10 cellular contexts compared by ENCODE assay signal in the genomic region with DNA sequence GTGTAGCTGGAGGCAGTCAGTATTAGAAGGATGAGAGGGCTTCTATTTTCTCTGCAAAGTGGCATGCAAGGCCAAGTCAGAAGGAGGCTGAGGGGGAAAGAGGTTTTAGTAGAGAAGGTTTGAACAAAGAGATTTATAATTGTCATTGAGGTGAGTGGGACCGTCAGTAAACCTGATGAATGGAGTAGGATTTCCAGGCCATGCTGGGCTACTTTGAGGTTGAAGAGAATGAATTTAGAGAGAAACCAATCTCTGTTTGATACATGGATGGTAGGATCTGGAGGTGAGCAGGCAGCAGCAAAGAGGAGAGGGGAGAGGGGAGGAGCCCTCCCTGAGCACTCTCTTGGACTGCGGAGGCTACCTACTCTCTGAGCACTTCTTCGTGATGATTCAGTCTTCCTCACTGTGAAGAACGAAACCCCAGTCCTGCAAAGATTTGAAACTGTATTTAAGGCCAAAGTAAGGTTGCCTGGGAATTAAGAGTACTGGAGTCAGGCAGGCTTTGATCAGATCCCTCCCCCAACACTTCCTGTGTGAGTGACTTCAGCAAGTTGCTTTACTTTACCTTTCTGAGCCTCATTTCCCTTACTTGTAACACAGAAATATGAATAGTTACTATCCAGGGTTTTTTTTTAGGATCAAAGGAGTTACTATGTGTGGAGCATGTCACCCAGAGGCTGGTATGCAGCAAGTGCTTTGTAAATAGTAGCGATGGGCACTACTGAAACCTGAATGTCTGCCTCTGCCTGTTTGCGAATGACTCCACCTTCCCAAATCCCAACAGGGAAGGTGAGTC.
DNase-seq lines count a peak whose midpoint lies in the region; ATAC-seq, FAIRE-seq and TF ChIP-seq lines count a peak whose summit lies in the region.
"Had no signal": no experiment of that assay in that cellular context is flagged by ENCODE, and none has a peak within 500 bp of the region (broad histone marks: within the 10 kb centered on the region; RNA-seq: fewer than 3 reads in every experiment).

No MANE protein-coding gene starts in this region.

- H3K27ac Mint-ChIP-seq in Caco-2 (ENCODE audit: unreplicated experiment) = peak overlapping the region; percentile 97
- peak overlapping the region; percentile 66 to 74 for H3K27ac Mint-ChIP-seq in natural killer cell

- no peak for TF ChIP-seq POLR2A in breast epithelium (IDR thresholded peaks at IDR 0.05)
- TF ChIP-seq POLR2A in gastroesophageal sphincter (IDR thresholded peaks at IDR 0.05) = no peak

- H3K27me3 Mint-ChIP-seq in Caco-2 (ENCODE audit: insufficient read depth, unreplicated experiment) = no peaks in the 10 kb centered on the region
- H3K27me3 Mint-ChIP-seq in natural killer cell (ENCODE audit: low read depth in 2 of 2) = no peaks in the 10 kb centered on the region

- no peak for TF ChIP-seq EP300 in gastroesophageal sphincter (IDR thresholded peaks at IDR 0.05)

- no peak for ATAC-seq in natural killer cell
- no peak for ATAC-seq in gastroesophageal sphincter
- ATAC-seq: right cardiac atrium had no signal

- WGBS in gastroesophageal sphincter (ENCODE audit: low coverage in 1 of 2), 2 donors = 85 to 87% methylated on average over 5 to 6 of the region's 6 CpGs
- whole genome bisulfite sequencing in small intestine, 3 donors = 82 to 92% (median 87%) methylated on average over 6 of the region's 6 CpGs

- peak; percentile 65 to 67 for DNase-seq in Caco-2
- DNase-seq in breast epithelium (ENCODE audit: low spot score in 2 of 2) = peak in 1 of 2 donors; percentile 41
- no peak for DNase-seq in natural killer cell
- no peak for DNase-seq in HEK293T (ENCODE audit: extremely low spot score)
- no peak for DNase-seq in retina
- DNase-seq in small intestine = no peak
- DNase-seq: right cardiac atrium, uterus had no signal

- H3K9me3 ChIP-seq in Caco-2 = no peaks in the 10 kb centered on the region
- no peaks in the 10 kb centered on the region for H3K9me3 ChIP-seq in KOPT-K1 (ENCODE audit: insufficient read depth, low read length, poor library complexity, severe bottlenecking)
- H3K9me3 ChIP-seq in breast epithelium = no peaks in the 10 kb centered on the region
- no peaks in the 10 kb centered on the region for H3K9me3 ChIP-seq in gastroesophageal sphincter
- H3K9me3 ChIP-seq in small intestine (ENCODE audit: control insufficient read depth, low read depth) = no peaks in the 10 kb centered on the region
- H3K9me3 ChIP-seq: uterus had no signal

- TF ChIP-seq CTCF in Caco-2 (IDR thresholded peaks at IDR 0.05; ENCODE audit: insufficient read depth in 1 of 2, low read depth in 1 of 2, low read length in 1 of 2, severe bottlenecking in 1 of 2, unreplicated experiment in 1 of 2) = peak in 1 of 2 experiments; percentile 22
- no peak for TF ChIP-seq CTCF in breast epithelium (IDR thresholded peaks at IDR 0.05)
- no peak for TF ChIP-seq CTCF in natural killer cell (IDR thresholded peaks at IDR 0.05)
- no peak for TF ChIP-seq CTCF in gastroesophageal sphincter (IDR thresholded peaks at IDR 0.05)

- H3K4me1 Mint-ChIP-seq in Caco-2 (ENCODE audit: low read depth, unreplicated experiment) (peaks cover 28% of the 10 kb centered on the region), natural killer cell (peaks cover 38 to 52% of the 10 kb centered on the region in 2 donors)

- POLR2A ChIA-PET in Caco-2 (lab: Charles Lee) (no interaction called here), HEK293T (lab: Yijun Ruan, JAX) (no interaction called here)

- H3K9me3 Mint-ChIP-seq in Caco-2 (ENCODE audit: unreplicated experiment) (no peaks in the 10 kb centered on the region), natural killer cell (no peaks in the 10 kb centered on the region)

- TSS peak; percentile 89 for BruUV-seq in Caco-2 (replicated peaks; lab: Mats Ljungman, UMichigan)

- H3K4me3 ChIP-seq in Caco-2 (ENCODE audit: low read depth, low read length) = no peak overlapping the region
- H3K4me3 ChIP-seq in breast epithelium = no peak overlapping the region
- no peak overlapping the region for H3K4me3 ChIP-seq in gastroesophageal sphincter
- no peak overlapping the region for H3K4me3 ChIP-seq in small intestine (ENCODE audit: low read depth in 1 of 2, low read length in 2 of 2)
- H3K4me3 ChIP-seq: uterus had no signal

- peaks cover 27% of the 10 kb centered on the region for H3K4me1 ChIP-seq in Caco-2
- H3K4me1 ChIP-seq in breast epithelium = peaks cover 4 to 10% of the 10 kb centered on the region in 2 donors
- no peaks in the 10 kb centered on the region for H3K4me1 ChIP-seq in gastroesophageal sphincter
- no peaks in the 10 kb centered on the region for H3K4me1 ChIP-seq in small intestine (ENCODE audit: control insufficient read depth in 2 of 2, insufficient read depth in 1 of 2, low read depth in 1 of 2, low read length in 1 of 2)
- H3K4me1 ChIP-seq: uterus had no signal

- CTCF ChIA-PET in Caco-2 (lab: Charles Lee) (interaction anchor here (0.8 to 1.0 kb wide), 3 partner anchors 9 to 50 kb away, joined by 3 to 5 read pairs (median 3); no protein-coding TSS in a partner anchor), HEK293T (lab: Yijun Ruan, JAX) (no interaction called here)

- H3K36me3 Mint-ChIP-seq in Caco-2 (ENCODE audit: insufficient read depth, unreplicated experiment) = peaks cover 12% of the 10 kb centered on the region
- H3K36me3 Mint-ChIP-seq in natural killer cell = peaks cover 8% of the 10 kb centered on the region

- intact Hi-C loops in Caco-2 (cut with micrococcal nuclease; ENCODE audit: unreplicated experiment) (loop anchor here (1.0 to 5.0 kb wide), 4 partner anchors 22 to 215 kb away; a partner anchor contains a TSS), breast epithelium (cut with DNase I; ENCODE audit: low total_unique reads) (no loop called here), natural killer cell (cut with micrococcal nuclease) (no loop called here)

- peaks cover 2% of the 10 kb centered on the region; the same call in 1 of the 2 replicates for H3K36me3 ChIP-seq in Caco-2 (ENCODE audit: control insufficient read depth, insufficient read depth, low read length)
- peaks cover 36% of the 10 kb centered on the region for H3K36me3 ChIP-seq in KOPT-K1 (ENCODE audit: insufficient read depth, low read length)
- no peaks in the 10 kb centered on the region for H3K36me3 ChIP-seq in breast epithelium
- peaks cover 0 to 4% of the 10 kb centered on the region in 2 donors for H3K36me3 ChIP-seq in gastroesophageal sphincter
- no peaks in the 10 kb centered on the region for H3K36me3 ChIP-seq in small intestine (ENCODE audit: control insufficient read depth in 2 of 2, insufficient read depth in 2 of 2, low read length in 2 of 2)
- H3K36me3 ChIP-seq: uterus had no signal

- no peak for FAIRE-seq in small intestine (lab: Jason Lieb, UNC)

- H3K27me3 ChIP-seq in Caco-2 (replicated peaks; ENCODE audit: control insufficient read depth, insufficient read depth, low read length) (no peaks in the 10 kb centered on the region), breast epithelium (no peaks in the 10 kb centered on the region), gastroesophageal sphincter (no peaks in the 10 kb centered on the region), small intestine (ENCODE audit: control insufficient read depth in 2 of 2, insufficient read depth in 2 of 2, low read length in 2 of 2) (no peaks in the 10 kb centered on the region)
- H3K27me3 ChIP-seq: uterus had no signal

- H3K27ac ChIP-seq in KOPT-K1 (ENCODE audit: low read depth, low read length, poor library complexity, severe bottlenecking) (peak overlapping the region; percentile 52), breast epithelium (peak overlapping the region; percentile 79 to 82), gastroesophageal sphincter (no peak overlapping the region), small intestine (ENCODE audit: low read depth in 1 of 2, low read length in 1 of 2) (peak overlapping the region in 1 of 2 donors; percentile 32)
- H3K27ac ChIP-seq: uterus had no signal

- peak overlapping the region; percentile 52 for H3K4me3 Mint-ChIP-seq in Caco-2 (ENCODE audit: unreplicated experiment)
- H3K4me3 Mint-ChIP-seq in natural killer cell = no peak overlapping the region

TF ChIP-seq in HEK293T, 16 proteins besides CTCF, POLR2A, EP300 and RAD21:
- TF ChIP-seq ZNF384 (IDR thresholded peaks at IDR 0.05) (no peak), FOXK2 (IDR thresholded peaks at IDR 0.05) (no peak), FOXM1 (IDR thresholded peaks at IDR 0.05; ENCODE audit: borderline replicate concordance) (no peak), NFRKB (IDR thresholded peaks at IDR 0.05) (no peak)

Comparison
In these comparisons a context has a peak if more than half of its experiments do, and no peak if none do; other contexts are left out.
1. DNase-seq: peak in Caco-2 (2 of 2); none in natural killer cell (single experiment), HEK293T (single experiment), retina (single experiment) and small intestine (single experiment).
2. H3K27ac ChIP-seq: peak in KOPT-K1 (single experiment) and breast epithelium (2 of 2); none in gastroesophageal sphincter (0 of 4).